ENCODE assay signal across 1 cellular context in the genomic region with DNA sequence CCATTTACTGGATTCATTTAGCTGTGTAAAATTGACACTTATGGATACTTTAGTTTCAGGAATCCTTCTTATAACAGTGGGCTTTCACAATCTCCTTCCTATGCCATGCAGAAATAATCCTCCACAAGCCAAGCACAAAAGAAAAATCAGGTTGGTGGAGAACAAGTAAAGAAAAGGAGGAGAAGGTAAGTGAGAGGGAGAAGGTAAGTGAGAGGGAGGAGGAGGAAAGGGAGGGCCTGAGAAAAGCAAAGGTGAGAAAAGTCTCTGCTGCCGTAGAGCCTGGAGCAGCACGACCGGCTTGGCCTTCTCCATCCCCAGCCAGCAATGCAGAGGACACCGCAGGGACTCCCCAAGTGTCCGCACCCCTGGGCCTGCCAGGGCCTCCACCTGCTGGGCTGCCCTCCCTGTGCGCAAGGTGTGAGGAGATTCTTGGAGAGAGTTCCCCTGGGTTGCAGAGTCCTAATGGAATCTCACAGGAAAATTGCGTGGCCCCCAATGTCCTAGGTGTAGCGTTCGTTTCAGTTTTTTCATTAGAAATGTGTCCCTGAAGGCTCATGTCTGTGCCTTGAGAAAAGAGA.
TF ChIP-seq lines count a peak whose summit lies in the region.

No MANE protein-coding gene starts in this region.

TF ChIP-seq in H1, 55 proteins besides CTCF, POLR2A, EP300 and RAD21 (continued from another document):
- TF ChIP-seq MAFK (IDR thresholded peaks at IDR 0.05; ENCODE audit: low read depth, low read length) = no peak
- no peak for TF ChIP-seq RFX5 (IDR thresholded peaks at IDR 0.05; ENCODE audit: borderline replicate concordance, low read depth, low read length)
- TF ChIP-seq HDAC2 (IDR thresholded peaks at IDR 0.05; ENCODE audit: borderline replicate concordance in 1 of 2, low read depth in 2 of 2, low read length in 2 of 2) = no peak
- TF ChIP-seq RBBP5 (IDR thresholded peaks at IDR 0.05; ENCODE audit: borderline replicate concordance, low read depth, low read length) = no peak
- TF ChIP-seq, protein P1, sequence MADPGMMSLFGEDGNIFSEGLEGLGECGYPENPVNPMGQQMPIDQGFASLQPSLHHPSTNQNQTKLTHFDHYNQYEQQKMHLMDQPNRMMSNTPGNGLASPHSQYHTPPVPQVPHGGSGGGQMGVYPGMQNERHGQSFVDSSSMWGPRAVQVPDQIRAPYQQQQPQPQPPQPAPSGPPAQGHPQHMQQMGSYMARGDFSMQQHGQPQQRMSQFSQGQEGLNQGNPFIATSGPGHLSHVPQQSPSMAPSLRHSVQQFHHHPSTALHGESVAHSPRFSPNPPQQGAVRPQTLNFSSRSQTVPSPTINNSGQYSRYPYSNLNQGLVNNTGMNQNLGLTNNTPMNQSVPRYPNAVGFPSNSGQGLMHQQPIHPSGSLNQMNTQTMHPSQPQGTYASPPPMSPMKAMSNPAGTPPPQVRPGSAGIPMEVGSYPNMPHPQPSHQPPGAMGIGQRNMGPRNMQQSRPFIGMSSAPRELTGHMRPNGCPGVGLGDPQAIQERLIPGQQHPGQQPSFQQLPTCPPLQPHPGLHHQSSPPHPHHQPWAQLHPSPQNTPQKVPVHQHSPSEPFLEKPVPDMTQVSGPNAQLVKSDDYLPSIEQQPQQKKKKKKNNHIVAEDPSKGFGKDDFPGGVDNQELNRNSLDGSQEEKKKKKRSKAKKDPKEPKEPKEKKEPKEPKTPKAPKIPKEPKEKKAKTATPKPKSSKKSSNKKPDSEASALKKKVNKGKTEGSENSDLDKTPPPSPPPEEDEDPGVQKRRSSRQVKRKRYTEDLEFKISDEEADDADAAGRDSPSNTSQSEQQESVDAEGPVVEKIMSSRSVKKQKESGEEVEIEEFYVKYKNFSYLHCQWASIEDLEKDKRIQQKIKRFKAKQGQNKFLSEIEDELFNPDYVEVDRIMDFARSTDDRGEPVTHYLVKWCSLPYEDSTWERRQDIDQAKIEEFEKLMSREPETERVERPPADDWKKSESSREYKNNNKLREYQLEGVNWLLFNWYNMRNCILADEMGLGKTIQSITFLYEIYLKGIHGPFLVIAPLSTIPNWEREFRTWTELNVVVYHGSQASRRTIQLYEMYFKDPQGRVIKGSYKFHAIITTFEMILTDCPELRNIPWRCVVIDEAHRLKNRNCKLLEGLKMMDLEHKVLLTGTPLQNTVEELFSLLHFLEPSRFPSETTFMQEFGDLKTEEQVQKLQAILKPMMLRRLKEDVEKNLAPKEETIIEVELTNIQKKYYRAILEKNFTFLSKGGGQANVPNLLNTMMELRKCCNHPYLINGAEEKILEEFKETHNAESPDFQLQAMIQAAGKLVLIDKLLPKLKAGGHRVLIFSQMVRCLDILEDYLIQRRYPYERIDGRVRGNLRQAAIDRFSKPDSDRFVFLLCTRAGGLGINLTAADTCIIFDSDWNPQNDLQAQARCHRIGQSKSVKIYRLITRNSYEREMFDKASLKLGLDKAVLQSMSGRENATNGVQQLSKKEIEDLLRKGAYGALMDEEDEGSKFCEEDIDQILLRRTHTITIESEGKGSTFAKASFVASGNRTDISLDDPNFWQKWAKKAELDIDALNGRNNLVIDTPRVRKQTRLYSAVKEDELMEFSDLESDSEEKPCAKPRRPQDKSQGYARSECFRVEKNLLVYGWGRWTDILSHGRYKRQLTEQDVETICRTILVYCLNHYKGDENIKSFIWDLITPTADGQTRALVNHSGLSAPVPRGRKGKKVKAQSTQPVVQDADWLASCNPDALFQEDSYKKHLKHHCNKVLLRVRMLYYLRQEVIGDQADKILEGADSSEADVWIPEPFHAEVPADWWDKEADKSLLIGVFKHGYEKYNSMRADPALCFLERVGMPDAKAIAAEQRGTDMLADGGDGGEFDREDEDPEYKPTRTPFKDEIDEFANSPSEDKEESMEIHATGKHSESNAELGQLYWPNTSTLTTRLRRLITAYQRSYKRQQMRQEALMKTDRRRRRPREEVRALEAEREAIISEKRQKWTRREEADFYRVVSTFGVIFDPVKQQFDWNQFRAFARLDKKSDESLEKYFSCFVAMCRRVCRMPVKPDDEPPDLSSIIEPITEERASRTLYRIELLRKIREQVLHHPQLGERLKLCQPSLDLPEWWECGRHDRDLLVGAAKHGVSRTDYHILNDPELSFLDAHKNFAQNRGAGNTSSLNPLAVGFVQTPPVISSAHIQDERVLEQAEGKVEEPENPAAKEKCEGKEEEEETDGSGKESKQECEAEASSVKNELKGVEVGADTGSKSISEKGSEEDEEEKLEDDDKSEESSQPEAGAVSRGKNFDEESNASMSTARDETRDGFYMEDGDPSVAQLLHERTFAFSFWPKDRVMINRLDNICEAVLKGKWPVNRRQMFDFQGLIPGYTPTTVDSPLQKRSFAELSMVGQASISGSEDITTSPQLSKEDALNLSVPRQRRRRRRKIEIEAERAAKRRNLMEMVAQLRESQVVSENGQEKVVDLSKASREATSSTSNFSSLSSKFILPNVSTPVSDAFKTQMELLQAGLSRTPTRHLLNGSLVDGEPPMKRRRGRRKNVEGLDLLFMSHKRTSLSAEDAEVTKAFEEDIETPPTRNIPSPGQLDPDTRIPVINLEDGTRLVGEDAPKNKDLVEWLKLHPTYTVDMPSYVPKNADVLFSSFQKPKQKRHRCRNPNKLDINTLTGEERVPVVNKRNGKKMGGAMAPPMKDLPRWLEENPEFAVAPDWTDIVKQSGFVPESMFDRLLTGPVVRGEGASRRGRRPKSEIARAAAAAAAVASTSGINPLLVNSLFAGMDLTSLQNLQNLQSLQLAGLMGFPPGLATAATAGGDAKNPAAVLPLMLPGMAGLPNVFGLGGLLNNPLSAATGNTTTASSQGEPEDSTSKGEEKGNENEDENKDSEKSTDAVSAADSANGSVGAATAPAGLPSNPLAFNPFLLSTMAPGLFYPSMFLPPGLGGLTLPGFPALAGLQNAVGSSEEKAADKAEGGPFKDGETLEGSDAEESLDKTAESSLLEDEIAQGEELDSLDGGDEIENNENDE (IDR thresholded peaks at IDR 0.05; ENCODE audit: insufficient replicate concordance, low read length) = no peak
- TF ChIP-seq CEBPB (IDR thresholded peaks at IDR 0.05; ENCODE audit: low read depth, low read length) = no peak
- TF ChIP-seq ASH2L (IDR thresholded peaks at IDR 0.05; ENCODE audit: low read length) = no peak
- TF ChIP-seq BACH1 (IDR thresholded peaks at IDR 0.05; ENCODE audit: low read length) = no peak
- TF ChIP-seq CTBP2 (IDR thresholded peaks at IDR 0.05; ENCODE audit: borderline replicate concordance, insufficient read depth, insufficient read length, low read length) = no peak
- TF ChIP-seq SP4 (IDR thresholded peaks at IDR 0.05; ENCODE audit: low read length) = no peak
